17 cellular contexts compared by ENCODE assay signal in the genomic region with DNA sequence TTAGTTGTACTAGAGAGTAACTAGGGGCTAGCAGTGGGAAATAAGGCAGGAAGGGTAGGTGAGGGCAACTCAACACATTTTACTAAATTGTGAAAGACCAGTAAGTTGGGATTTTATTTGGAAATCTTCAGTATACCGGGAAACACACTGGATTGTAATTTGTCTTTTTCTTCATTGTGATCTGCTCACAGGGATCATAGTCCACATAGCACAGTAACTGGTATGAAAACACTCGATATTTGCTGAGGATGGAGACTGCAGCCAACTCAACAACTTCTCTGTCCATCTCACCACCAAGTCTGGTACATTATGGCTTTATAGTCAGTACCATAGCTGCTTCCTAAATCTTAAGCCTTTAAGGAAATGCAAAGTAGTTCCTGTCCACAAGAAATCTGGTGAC. TPM values are rescaled to one million over a fixed set of nuclear protein-coding genes. Genes with fewer than 3 reads are reported as not detected.
DNase-seq lines count a peak whose midpoint lies in the region; ATAC-seq and TF ChIP-seq lines count a peak whose summit lies in the region.
"Had no signal": no experiment of that assay in that cellular context is flagged by ENCODE, and none has a peak within 500 bp of the region (broad histone marks: within the 10 kb centered on the region; RNA-seq: fewer than 3 reads in every experiment).

No MANE protein-coding gene starts in this region.

- H3K9me3 Mint-ChIP-seq in activated CD4-positive, alpha-beta T cell treated with anti-CD3 and anti-CD28 coated beads for 36 hours (ENCODE audit: low read depth): no peaks in the 10 kb centered on the region
- H3K9me3 Mint-ChIP-seq in activated naive CD8-positive, alpha-beta T cell treated with anti-CD3 and anti-CD28 coated beads, Interleukin-2, amount 50 U/mL, for 24 hours: no peaks in the 10 kb centered on the region
- H3K9me3 Mint-ChIP-seq in nephron: no peaks in the 10 kb centered on the region

- H3K27me3 Mint-ChIP-seq in activated CD4-positive, alpha-beta T cell treated with anti-CD3 and anti-CD28 coated beads for 36 hours: no peaks in the 10 kb centered on the region
- H3K27me3 Mint-ChIP-seq in activated naive CD8-positive, alpha-beta T cell treated with anti-CD3 and anti-CD28 coated beads, Interleukin-2, amount 50 U/mL, for 24 hours: no peaks in the 10 kb centered on the region
- no peaks in the 10 kb centered on the region for H3K27me3 Mint-ChIP-seq in nephron (ENCODE audit: low read depth)

- POLR2A ChIA-PET in activated CD4-positive, alpha-beta T cell treated with anti-CD3 and anti-CD28 coated beads for 36 hours (lab: Charles Lee): no interaction called here

- H3K9ac ChIP-seq in HUES48 (ENCODE audit: low read depth, low read length): no peak overlapping the region

- H3K27ac Mint-ChIP-seq in activated CD4-positive, alpha-beta T cell treated with anti-CD3 and anti-CD28 coated beads for 36 hours: peak overlapping the region; percentile 62
- peak overlapping the region; percentile 14 for H3K27ac Mint-ChIP-seq in activated naive CD8-positive, alpha-beta T cell treated with anti-CD3 and anti-CD28 coated beads, Interleukin-2, amount 50 U/mL, for 24 hours
- no peak overlapping the region for H3K27ac Mint-ChIP-seq in nephron

- peak overlapping the region; percentile 95 for H3K4me3 Mint-ChIP-seq in activated CD4-positive, alpha-beta T cell treated with anti-CD3 and anti-CD28 coated beads for 36 hours
- peak overlapping the region; percentile 99 for H3K4me3 Mint-ChIP-seq in activated naive CD8-positive, alpha-beta T cell treated with anti-CD3 and anti-CD28 coated beads, Interleukin-2, amount 50 U/mL, for 24 hours
- peak overlapping the region; percentile 21 to 76 (median 43) for H3K4me3 Mint-ChIP-seq in nephron

- no peaks in the 10 kb centered on the region for H3K27me3 ChIP-seq in HUES48 (ENCODE audit: control insufficient read depth, insufficient read depth, low read length)
- H3K27me3 ChIP-seq: SJCRH30, upper lobe of left lung had no signal

- ATAC-seq in activated CD4-positive, alpha-beta T cell treated with anti-CD3 and anti-CD28 coated beads for 36 hours: no peak
- no peak for ATAC-seq in activated naive CD8-positive, alpha-beta T cell treated with anti-CD3 and anti-CD28 coated beads, Interleukin-2, amount 50 U/mL, for 24 hours
- ATAC-seq in GM19467 (IDR thresholded peaks at IDR 0.05; ENCODE audit: unreplicated experiment): no peak
- ATAC-seq: left ventricle myocardium superior, sciatic nerve had no signal

- no peak for DNase-seq in activated CD4-positive, alpha-beta T cell treated with anti-CD3 and anti-CD28 coated beads for 36 hours
- no peak for DNase-seq in activated CD4-positive, alpha-beta T cell treated with anti-CD3 and anti-CD28 coated beads for 1 hour
- no peak for DNase-seq in activated naive CD8-positive, alpha-beta T cell treated with anti-CD3 and anti-CD28 coated beads, Interleukin-2, amount 50 U/mL, for 24 hours
- DNase-seq in SW480 (ENCODE audit: low spot score) (no peak), NCI-H510A treated with DMSO at 0.1 percent for 48 hours (lab: John Stamatoyannopoulos, UW) (no peak)
- DNase-seq: amniotic stem cell; left ventricle myocardium superior; NCI-H1092 treated with DMSO at 0.1 percent for 48 hours; NCI-H2171 treated with DMSO at 0.1 percent for 48 hours; NK-92 treated with Interleukin-12 subunit alpha and Interleukin-12 subunit beta, amount 100 ng/mL, for 24 hours; SJCRH30; stimulated activated CD4-positive, alpha-beta T cell treated with anti-CD3 and anti-CD28 coated beads, Interleukin-4, amount 100 ng/mL, for 24 hours; upper lobe of left lung had no signal

- H3K4me1 Mint-ChIP-seq in activated CD4-positive, alpha-beta T cell treated with anti-CD3 and anti-CD28 coated beads for 36 hours: peaks cover 49% of the 10 kb centered on the region
- peaks cover 54% of the 10 kb centered on the region for H3K4me1 Mint-ChIP-seq in activated naive CD8-positive, alpha-beta T cell treated with anti-CD3 and anti-CD28 coated beads, Interleukin-2, amount 50 U/mL, for 24 hours
- peaks cover 41% of the 10 kb centered on the region for H3K4me1 Mint-ChIP-seq in nephron

- peaks cover 15% of the 10 kb centered on the region; the same call in 1 of the 2 replicates for H3K4me1 ChIP-seq in HUES48 (ENCODE audit: control insufficient read depth, insufficient read depth, low read length)

- H3K27ac ChIP-seq in HUES48 (ENCODE audit: low read depth, low read length): no peak overlapping the region
- H3K27ac ChIP-seq: SJCRH30, upper lobe of left lung had no signal

- intact Hi-C loops in activated CD4-positive, alpha-beta T cell treated with anti-CD3 and anti-CD28 coated beads for 36 hours (cut with DNase I, micrococcal nuclease): no loop called here

- CTCF ChIA-PET in activated CD4-positive, alpha-beta T cell treated with anti-CD3 and anti-CD28 coated beads for 36 hours (lab: Charles Lee): interaction anchor here (0.7 kb wide), 1 partner anchor 17 kb away, joined by 3 read pairs; no protein-coding TSS in a partner anchor

- H3K36me3 ChIP-seq in HUES48 (ENCODE audit: control insufficient read depth, insufficient read depth, low read length): peaks cover 58% of the 10 kb centered on the region

- peak overlapping the region; percentile 99; the same call in 1 of the 2 replicates for H3K4me3 ChIP-seq in HUES48 (ENCODE audit: low read depth, low read length)
- H3K4me3 ChIP-seq: SJCRH30, upper lobe of left lung had no signal

- peaks cover 50% of the 10 kb centered on the region for H3K36me3 Mint-ChIP-seq in activated CD4-positive, alpha-beta T cell treated with anti-CD3 and anti-CD28 coated beads for 36 hours (ENCODE audit: low read depth)
- peaks cover 54% of the 10 kb centered on the region for H3K36me3 Mint-ChIP-seq in activated naive CD8-positive, alpha-beta T cell treated with anti-CD3 and anti-CD28 coated beads, Interleukin-2, amount 50 U/mL, for 24 hours (ENCODE audit: low read depth)
- peaks cover 25% of the 10 kb centered on the region for H3K36me3 Mint-ChIP-seq in nephron (ENCODE audit: low read depth)

- H3K9me3 ChIP-seq in HUES48 (ENCODE audit: control insufficient read depth, insufficient read depth, low read length): no peaks in the 10 kb centered on the region
- H3K9me3 ChIP-seq: SJCRH30, upper lobe of left lung had no signal

- no peak for TF ChIP-seq CTCF in nephron (IDR thresholded peaks at IDR 0.05; ENCODE audit: unreplicated experiment in 3 of 3)

RNA-seq across cellular contexts. Expression of a gene that starts 2.5 kb away (rescaled TPM):
- total RNA-seq in activated CD4-positive, alpha-beta T cell treated with anti-CD3 and anti-CD28 coated beads for 36 hours: 100 to 1,000 TPM; 143 to 156 TPM

RNA-seq across cellular contexts. Expression of a gene that starts 2.5 kb away (rescaled TPM):
- 10 to 100 TPM; 16.3 to 16.8 TPM for total RNA-seq in activated CD4-positive, alpha-beta T cell treated with anti-CD3 and anti-CD28 coated beads for 36 hours

RNA-seq across cellular contexts. Expression of a gene that starts 50.6 kb away (rescaled TPM):
- 100 to 1,000 TPM; 134 to 135 TPM for total RNA-seq in activated CD4-positive, alpha-beta T cell treated with anti-CD3 and anti-CD28 coated beads for 36 hours

Comparison
In these comparisons a context has a peak if more than half of its experiments do, and no peak if none do; other contexts are left out.
1. H3K27ac Mint-ChIP-seq: peak in activated CD4-positive, alpha-beta T cell treated with anti-CD3 and anti-CD28 coated beads for 36 hours (single experiment) and activated naive CD8-positive, alpha-beta T cell treated with anti-CD3 and anti-CD28 coated beads, Interleukin-2, amount 50 U/mL, for 24 hours (single experiment); none in nephron (0 of 3).
2. H3K4me3 Mint-ChIP-seq: peak in every context shown above with its lines; median percentile 99 in activated naive CD8-positive, alpha-beta T cell treated with anti-CD3 and anti-CD28 coated beads, Interleukin-2, amount 50 U/mL, for 24 hours; 95 in activated CD4-positive, alpha-beta T cell treated with anti-CD3 and anti-CD28 coated beads for 36 hours; 43 in nephron.